10 cellular contexts compared by ENCODE assay signal in the genomic region with DNA sequence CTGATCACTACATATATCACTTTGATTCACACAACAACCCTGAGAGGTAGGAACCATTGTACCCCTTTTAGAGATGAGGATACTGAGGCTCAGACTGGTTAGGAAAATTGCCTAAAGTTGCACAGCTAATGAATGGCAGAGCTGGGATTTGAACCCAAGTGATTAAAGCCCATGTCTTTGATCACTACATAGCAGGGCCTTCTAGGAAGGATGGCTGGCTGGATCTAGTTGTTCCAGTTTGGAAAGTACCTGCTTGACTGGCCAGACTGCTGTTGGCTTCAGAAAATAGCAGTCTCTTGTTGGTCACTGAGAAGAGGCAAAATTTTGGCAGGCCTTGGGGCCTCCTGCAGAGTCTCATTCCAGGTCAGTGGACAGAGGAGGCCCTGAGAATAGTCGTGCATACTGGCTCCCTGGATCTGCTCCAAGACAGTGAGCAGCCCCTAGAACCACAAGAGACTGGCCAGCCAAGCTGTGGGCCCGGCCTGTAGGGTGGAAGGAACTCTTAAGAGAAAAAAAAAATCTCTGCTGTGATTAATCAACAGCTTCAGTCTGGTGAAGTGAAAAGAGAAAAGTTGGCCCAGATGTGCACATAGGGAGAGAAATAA. TPM values are rescaled to one million over a fixed set of nuclear protein-coding genes. Genes with fewer than 3 reads are reported as not detected.
A peak's percentile ranks its signal among the peaks of the same experiment; 100 is the strongest.
DNase-seq lines count a peak whose midpoint lies in the region; ATAC-seq and TF ChIP-seq lines count a peak whose summit lies in the region.
"Had no signal": no experiment of that assay in that cellular context is flagged by ENCODE, and none has a peak within 500 bp of the region (broad histone marks: within the 10 kb centered on the region; RNA-seq: fewer than 3 reads in every experiment).

No MANE protein-coding gene starts in this region.

- POLR2A ChIA-PET in SK-N-SH (lab: Yijun Ruan, JAX) = no interaction called here

- H3K9me3 ChIP-seq in SK-N-SH (no peaks in the 10 kb centered on the region), ovary (no peaks in the 10 kb centered on the region)

- no peak for ATAC-seq in HG03442 (IDR thresholded peaks at IDR 0.05; ENCODE audit: unreplicated experiment)
- ATAC-seq in HG02852 (IDR thresholded peaks at IDR 0.05; ENCODE audit: unreplicated experiment) = no peak
- ATAC-seq in HG03439 (IDR thresholded peaks at IDR 0.05; ENCODE audit: unreplicated experiment) = no peak
- ATAC-seq: GM12878 had no signal

- TF ChIP-seq CTCF in SK-N-SH (IDR thresholded peaks at IDR 0.05) = no peak
- no peak for TF ChIP-seq CTCF in ovary (IDR thresholded peaks at IDR 0.05)

- CTCF ChIA-PET in SK-N-SH (lab: Yijun Ruan, JAX) = interaction anchor here (2.0 kb wide), 1 partner anchor 90 kb away, joined by 8 read pairs; no protein-coding TSS in a partner anchor

- peak overlapping the region; percentile 1; the same call in 1 of the 2 replicates for H3K4me2 ChIP-seq in SK-N-SH

- 14% methylated on average over 2 of the region's 2 CpGs for WGBS in SK-N-SH (ENCODE audit: low lambda C conversion rate)
- 9% methylated on average over 2 of the region's 2 CpGs for WGBS in ovary, 3 donors

- H3K4me3 ChIP-seq in SK-N-SH (ENCODE audit: low read depth in 2 of 2, low read length in 1 of 2) = no peak overlapping the region
- no peak overlapping the region for H3K4me3 ChIP-seq in ovary
- H3K4me3 ChIP-seq: GM12878 had no signal

- H3K36me3 ChIP-seq in SK-N-SH (replicated peaks in 1 of 2; ENCODE audit: control insufficient read depth in 1 of 2, insufficient read depth in 2 of 2, low read length in 1 of 2) = peaks cover 7 to 10% of the 10 kb centered on the region in 2 experiments
- no peaks in the 10 kb centered on the region for H3K36me3 ChIP-seq in ovary

- peaks cover 11 to 46% of the 10 kb centered on the region in 2 experiments; a peak in 1 of 4 replicates for H3K4me1 ChIP-seq in SK-N-SH (ENCODE audit: control insufficient read depth in 1 of 2, insufficient read depth in 2 of 2, low read depth in 1 of 2, low read length in 1 of 2)
- peaks cover 20% of the 10 kb centered on the region for H3K4me1 ChIP-seq in ovary (ENCODE audit: insufficient read depth)

- H3K9me2 ChIP-seq in SK-N-SH = no peaks in the 10 kb centered on the region

- no peak for TF ChIP-seq EP300 in SK-N-SH (IDR thresholded peaks at IDR 0.05; ENCODE audit: borderline replicate concordance in 1 of 2, low read depth in 1 of 2, low read length in 1 of 2)
- TF ChIP-seq EP300 in ovary (IDR thresholded peaks at IDR 0.05) = no peak

- in situ Hi-C loops in Caki2 (cut with HindIII; ENCODE audit: low pct_unique_long_range_greater_than_20kb, low sequenced_read_pairs) = no loop called here

- H3K79me2 ChIP-seq in SK-N-SH (ENCODE audit: insufficient read depth) = peaks cover 23% of the 10 kb centered on the region; the same call in 1 of the 2 replicates

- no peak overlapping the region for H3K9ac ChIP-seq in SK-N-SH

- H2AFZ ChIP-seq in SK-N-SH (ENCODE audit: low read depth) = no peak overlapping the region

- no peak for TF ChIP-seq POLR2A in ovary (IDR thresholded peaks at IDR 0.05)

- DNase-seq in Caki2 (ENCODE audit: low read depth) (peak; percentile 37), SK-N-SH (no peak), globus pallidus (ENCODE audit: low spot score) (peak; percentile 75), ovary (peak in 4 of 5 donors; percentile 41 to 69 (median 63))
- DNase-seq in activated CD8-positive, alpha-beta memory T cell treated with anti-CD3 and anti-CD28 coated beads, Interleukin-2, amount 50 U/mL, for 48 hours = no peak
- DNase-seq: foreskin melanocyte had no signal

- intact Hi-C loops in ovary (cut with DNase I) = no loop called here

- H3K27me3 ChIP-seq in SK-N-SH (ENCODE audit: insufficient read depth) (no peaks in the 10 kb centered on the region), ovary (no peaks in the 10 kb centered on the region)

- H3F3A ChIP-seq in SK-N-SH (replicated peaks; ENCODE audit: insufficient read depth) = peaks cover 3% of the 10 kb centered on the region

- no peak for TF ChIP-seq RAD21 in SK-N-SH (IDR thresholded peaks at IDR 0.05; ENCODE audit: low read length)

- no peaks in the 10 kb centered on the region; the same call in 1 of the 2 replicates for H4K20me1 ChIP-seq in SK-N-SH (ENCODE audit: insufficient read depth)

- H3K27ac ChIP-seq in SK-N-SH (ENCODE audit: low read depth in 2 of 2, low read length in 1 of 2) (peak overlapping the region; percentile 43 to 45; a peak in 2 of 4 replicates), ovary (no peak overlapping the region)

TF ChIP-seq in SK-N-SH, 30 proteins besides CTCF, POLR2A, EP300 and RAD21:
- TF ChIP-seq YY1 (IDR thresholded peaks at IDR 0.05; ENCODE audit: low read depth) (no peak), RXRA (IDR thresholded peaks at IDR 0.05; ENCODE audit: borderline replicate concordance, low read depth) (0 out of 2 replicates have a peak, but pooled peaks have one; percentile 19), NFIC (IDR thresholded peaks at IDR 0.05; ENCODE audit: borderline replicate concordance) (peak; percentile 70)
- TF ChIP-seq, protein P1, sequence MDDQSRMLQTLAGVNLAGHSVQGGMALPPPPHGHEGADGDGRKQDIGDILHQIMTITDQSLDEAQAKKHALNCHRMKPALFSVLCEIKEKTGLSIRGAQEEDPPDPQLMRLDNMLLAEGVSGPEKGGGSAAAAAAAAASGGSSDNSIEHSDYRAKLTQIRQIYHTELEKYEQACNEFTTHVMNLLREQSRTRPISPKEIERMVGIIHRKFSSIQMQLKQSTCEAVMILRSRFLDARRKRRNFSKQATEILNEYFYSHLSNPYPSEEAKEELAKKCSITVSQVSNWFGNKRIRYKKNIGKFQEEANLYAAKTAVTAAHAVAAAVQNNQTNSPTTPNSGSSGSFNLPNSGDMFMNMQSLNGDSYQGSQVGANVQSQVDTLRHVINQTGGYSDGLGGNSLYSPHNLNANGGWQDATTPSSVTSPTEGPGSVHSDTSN (IDR thresholded peaks at IDR 0.05) = 0 out of 2 replicates have a peak, but pooled peaks have one; percentile 5
- TF ChIP-seq, protein P2, sequence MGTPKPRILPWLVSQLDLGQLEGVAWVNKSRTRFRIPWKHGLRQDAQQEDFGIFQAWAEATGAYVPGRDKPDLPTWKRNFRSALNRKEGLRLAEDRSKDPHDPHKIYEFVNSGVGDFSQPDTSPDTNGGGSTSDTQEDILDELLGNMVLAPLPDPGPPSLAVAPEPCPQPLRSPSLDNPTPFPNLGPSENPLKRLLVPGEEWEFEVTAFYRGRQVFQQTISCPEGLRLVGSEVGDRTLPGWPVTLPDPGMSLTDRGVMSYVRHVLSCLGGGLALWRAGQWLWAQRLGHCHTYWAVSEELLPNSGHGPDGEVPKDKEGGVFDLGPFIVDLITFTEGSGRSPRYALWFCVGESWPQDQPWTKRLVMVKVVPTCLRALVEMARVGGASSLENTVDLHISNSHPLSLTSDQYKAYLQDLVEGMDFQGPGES (IDR thresholded peaks at IDR 0.05; ENCODE audit: low read depth, low read length) = no peak

RNA-seq across cellular contexts. Expression of a gene that starts 17.5 kb away (rescaled TPM):
- total RNA-seq in Caki2 (2014; rRNA removed; shearing (Covaris generic); ENCODE audit: low replicate concordance) = 2.8 TPM in 2 replicates
- polyA plus RNA-seq in SK-N-SH (2012; rRNA removed) (11.5 and 13.3 TPM in 2 replicates), ovary (10 to 100 TPM in 1 of 2 donors, 1 to 10 TPM in 1; 8.2 to 22.3 TPM)
- 6.0 and 9.4 TPM in 2 replicates for polyA plus RNA-seq in SK-N-SH (2012; cell fraction: cytosol; rRNA removed)
- polyA plus RNA-seq in SK-N-SH (2012; cell fraction: nucleus; rRNA removed) = 19.3 and 20.2 TPM in 2 replicates
- 10 to 100 TPM in 6 of 7 donors, 1 to 10 TPM in 1; 7.9 to 55.9 (median 25.9) TPM for total RNA-seq in ovary

Comparison
In these comparisons a context has a peak if more than half of its experiments do, and no peak if none do; other contexts are left out.
1. DNase-seq: peak in Caki2 (single experiment), globus pallidus (single experiment) and ovary (4 of 5); none in SK-N-SH (single experiment) and activated CD8-positive, alpha-beta memory T cell treated with anti-CD3 and anti-CD28 coated beads, Interleukin-2, amount 50 U/mL, for 48 hours (single experiment).
2. H3K27ac ChIP-seq: peak in SK-N-SH (2 of 2); none in ovary (0 of 2).